Comparison of ENCODE assay signal across 10 cellular contexts in the genomic region with DNA sequence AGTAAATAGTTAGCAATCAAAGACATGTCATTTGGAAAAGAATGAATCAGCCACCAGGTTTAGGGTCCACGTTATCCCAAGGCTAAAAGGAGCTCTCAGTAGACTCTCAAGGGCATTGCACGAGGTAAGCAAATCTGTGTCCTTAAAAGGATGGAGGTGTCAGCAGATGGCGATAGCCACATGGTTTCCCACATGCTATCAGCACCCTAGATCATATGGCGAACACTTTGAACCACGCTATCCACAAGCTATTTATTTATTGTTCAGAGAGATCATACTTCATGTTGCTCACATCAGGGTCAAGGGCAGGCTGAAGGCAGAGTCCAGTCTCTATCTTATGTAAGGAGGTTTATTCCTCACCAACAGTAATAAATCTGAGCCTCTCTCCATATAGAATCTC. TPM values are rescaled to one million over a fixed set of nuclear protein-coding genes. Genes with fewer than 3 reads are reported as not detected.
DNase-seq lines count a peak whose midpoint lies in the region; ATAC-seq and TF ChIP-seq lines count a peak whose summit lies in the region.
"Had no signal": no experiment of that assay in that cellular context is flagged by ENCODE, and none has a peak within 500 bp of the region (broad histone marks: within the 10 kb centered on the region; RNA-seq: fewer than 3 reads in every experiment).

No MANE protein-coding gene starts in this region.

- no peaks in the 10 kb centered on the region for H3K9me2 ChIP-seq in hepatocyte (replicated peaks; ENCODE audit: insufficient read depth)

- no peaks in the 10 kb centered on the region for H3K9me3 ChIP-seq in hepatocyte (ENCODE audit: low read depth)
- H3K9me3 ChIP-seq: stomach had no signal

- no peaks in the 10 kb centered on the region for H3K36me3 ChIP-seq in hepatocyte (replicated peaks; ENCODE audit: insufficient read depth, low read depth)
- H3K36me3 ChIP-seq: stomach had no signal

- H3K4me3 ChIP-seq in LNCaP clone FGC (ENCODE audit: low read depth, low read length): no peak overlapping the region
- no peak overlapping the region for H3K4me3 ChIP-seq in hepatocyte
- H3K4me3 ChIP-seq: stomach had no signal

- no peaks in the 10 kb centered on the region for H3K4me1 ChIP-seq in hepatocyte (ENCODE audit: insufficient read depth)

- no peak overlapping the region for H2AFZ ChIP-seq in hepatocyte

- no peak for ATAC-seq in GM21723 (IDR thresholded peaks at IDR 0.05; ENCODE audit: unreplicated experiment)

- no peaks in the 10 kb centered on the region for H3K79me2 ChIP-seq in hepatocyte

- H3K27ac ChIP-seq in VCaP: no peak overlapping the region
- no peak overlapping the region for H3K27ac ChIP-seq in hepatocyte
- H3K27ac ChIP-seq: stomach had no signal

- TF ChIP-seq CTCF in LNCaP clone FGC (IDR thresholded peaks at IDR 0.05; ENCODE audit: control insufficient read depth, extremely low read depth, insufficient read depth): peak; percentile 43
- TF ChIP-seq CTCF in VCaP (conservative IDR thresholded peaks at IDR 0.05): 0 out of 2 replicates have a peak, but pooled peaks have one; percentile 19
- no peak for TF ChIP-seq CTCF in hepatocyte (IDR thresholded peaks at IDR 0.05; ENCODE audit: poor library complexity)

- DNase-seq in EL (peak; percentile 34), LNCaP clone FGC (ENCODE audit: low read depth) (no peak), iris pigment epithelial cell (ENCODE audit: low read depth) (peak; percentile 51), hepatocyte (ENCODE audit: low spot score) (no peak), NCI-H2029 (lab: John Stamatoyannopoulos, UW) (no peak)
- DNase-seq: stimulated activated CD4-positive, alpha-beta T cell treated with anti-CD3 and anti-CD28 coated beads, Interleukin-4, amount 100 ng/mL, for 4 hours; stomach had no signal

- 72% methylated on average over 5 of the region's 5 CpGs for WGBS in hepatocyte (ENCODE audit: low lambda C conversion rate, missing lambda C conversion rate)

- H3K27me3 ChIP-seq in hepatocyte: no peaks in the 10 kb centered on the region
- H3K27me3 ChIP-seq: stomach had no signal

- H3K4me2 ChIP-seq in hepatocyte: no peak overlapping the region

- no peaks in the 10 kb centered on the region for H4K20me1 ChIP-seq in hepatocyte (ENCODE audit: insufficient read depth, poor library complexity, severe bottlenecking)

RNA-seq across cellular contexts. Expression of gene CDH6, which starts 43.7 kb away (rescaled TPM):
- 34.3 and 36.9 TPM in 2 replicates for total RNA-seq in hepatocyte
- polyA plus RNA-seq in hepatocyte: 11.6 and 15.0 TPM in 2 replicates
- total RNA-seq: activated CD8-positive, alpha-beta memory T cell treated with anti-CD3 and anti-CD28 coated beads for 36 hours had no signal

Comparison
In these comparisons a context has a peak if more than half of its experiments do, and no peak if none do; other contexts are left out.
1. DNase-seq: peak in EL (single experiment) and iris pigment epithelial cell (single experiment); none in LNCaP clone FGC (single experiment), hepatocyte (single experiment) and NCI-H2029 (single experiment).